ENCODE assay signal across 8 cellular contexts in genomic region chr19:4909897-4910593, GRCh38. TPM values are rescaled to one million over a fixed set of nuclear protein-coding genes. Genes with fewer than 3 reads are reported as not detected.
DNase-seq lines count a peak whose midpoint lies in the region; ATAC-seq, FAIRE-seq and TF ChIP-seq lines count a peak whose summit lies in the region.

No MANE protein-coding gene starts in this region.

- peaks cover 42% of the 10 kb centered on the region for H3K4me1 ChIP-seq in vagina

- TF ChIP-seq CTCF in astrocyte of the cerebellum (IDR thresholded peaks at IDR 0.05; ENCODE audit: low read depth, low read length, missing control alignments) (no peak), vagina (IDR thresholded peaks at IDR 0.05) (no peak)

- ATAC-seq in HG02970 (IDR thresholded peaks at IDR 0.05; ENCODE audit: low FRiP score, unreplicated experiment) = peak; percentile 77

- FAIRE-seq in GM12891 (lab: Jason Lieb, UNC) = peak; percentile 89

- no peak overlapping the region for H3K27ac ChIP-seq in vagina

- in situ Hi-C loops in astrocyte of the cerebellum (cut with HindIII; ENCODE audit: low sequenced_read_pairs) = no loop called here

- TF ChIP-seq POLR2A in GM12891 (IDR thresholded peaks at IDR 0.05; ENCODE audit: low read depth, low read length) (no peak), vagina (IDR thresholded peaks at IDR 0.05) (no peak)

- no peaks in the 10 kb centered on the region for H3K27me3 ChIP-seq in vagina

- H3K9me3 ChIP-seq in vagina = no peaks in the 10 kb centered on the region

- H3K36me3 ChIP-seq in vagina = no peaks in the 10 kb centered on the region

- DNase-seq in GM12891 (ENCODE audit: insufficient read length, low spot score) (peak; percentile 98), NCI-H2081 treated with DMSO at 0.1 percent for 48 hours (lab: John Stamatoyannopoulos, UW) (peak; percentile 57), T1000 (lab: John Stamatoyannopoulos, UW) (peak; percentile 79), astrocyte of the cerebellum (ENCODE audit: low read depth) (no peak), hippocampal formation (lab: John Stamatoyannopoulos, UW) (peak; percentile 77 to 88), renal cortical epithelial cell (ENCODE audit: low read depth) (peak; percentile 51), vagina (ENCODE audit: extremely low spot score in 2 of 2) (no peak)

- peak overlapping the region; percentile 56 for H3K4me3 ChIP-seq in astrocyte of the cerebellum (ENCODE audit: low read depth, low read length)
- peak overlapping the region; percentile 58 to 76 for H3K4me3 ChIP-seq in vagina

- intact Hi-C loops in vagina (cut with DNase I) = loop anchor here (5.0 kb wide), 2 partner anchors 43 to 98 kb away; partner anchors contain the start of gene PLIN3

TF ChIP-seq in GM12891, 5 proteins besides CTCF, POLR2A, EP300 and RAD21:
- TF ChIP-seq SPI1 (IDR thresholded peaks at IDR 0.05; ENCODE audit: low read depth, low read length) = no peak
- no peak for TF ChIP-seq PAX5 (IDR thresholded peaks at IDR 0.05; ENCODE audit: insufficient read depth, low read length, severe bottlenecking)
- no peak for TF ChIP-seq TAF1 (IDR thresholded peaks at IDR 0.05; ENCODE audit: low read depth, low read length)
- no peak for TF ChIP-seq POU2F2 (IDR thresholded peaks at IDR 0.05; ENCODE audit: low read depth, low read length)
- no peak for TF ChIP-seq POLR2AphosphoS5 (IDR thresholded peaks at IDR 0.05; ENCODE audit: low read depth, low read length)

RNA-seq across cellular contexts. Expression of gene UHRF1, which starts 0.7 kb away (rescaled TPM):
- polyA plus RNA-seq in GM12891 (2012; ENCODE audit: low read depth, missing spikeins) = 21.5 TPM
- total RNA-seq in renal cortical epithelial cell = 18.0 and 26.2 TPM in 2 replicates
- 2.0 TPM for total RNA-seq in vagina

RNA-seq across cellular contexts. Expression of gene ARRDC5, which starts 7.3 kb away (rescaled TPM):
- 0.15 TPM for polyA plus RNA-seq in GM12891 (2012; ENCODE audit: low read depth, missing spikeins)
- total RNA-seq in renal cortical epithelial cell (not detected in 2 replicates), vagina (0.98 TPM)

RNA-seq across cellular contexts. Expression of gene PLIN3, which starts 42.6 kb away (rescaled TPM):
- polyA plus RNA-seq in GM12891 (2012; ENCODE audit: low read depth, missing spikeins) = 75.6 TPM
- total RNA-seq in renal cortical epithelial cell (348 and 378 TPM in 2 replicates), vagina (93.8 TPM)

RNA-seq across cellular contexts. Expression of gene KDM4B, which starts 58.9 kb away (rescaled TPM):
- 30.6 TPM for polyA plus RNA-seq in GM12891 (2012; ENCODE audit: low read depth, missing spikeins)
- 8.7 and 47.0 TPM in 2 replicates for total RNA-seq in renal cortical epithelial cell
- 59.7 TPM for total RNA-seq in vagina

Comparison
In these comparisons a context has a peak if more than half of its experiments do, and no peak if none do; other contexts are left out.
1. DNase-seq: peak in GM12891 (single experiment), NCI-H2081 treated with DMSO at 0.1 percent for 48 hours (single experiment), T1000 (single experiment), hippocampal formation (2 of 2) and renal cortical epithelial cell (single experiment); none in astrocyte of the cerebellum (single experiment) and vagina (0 of 2).